In the genomic region with DNA sequence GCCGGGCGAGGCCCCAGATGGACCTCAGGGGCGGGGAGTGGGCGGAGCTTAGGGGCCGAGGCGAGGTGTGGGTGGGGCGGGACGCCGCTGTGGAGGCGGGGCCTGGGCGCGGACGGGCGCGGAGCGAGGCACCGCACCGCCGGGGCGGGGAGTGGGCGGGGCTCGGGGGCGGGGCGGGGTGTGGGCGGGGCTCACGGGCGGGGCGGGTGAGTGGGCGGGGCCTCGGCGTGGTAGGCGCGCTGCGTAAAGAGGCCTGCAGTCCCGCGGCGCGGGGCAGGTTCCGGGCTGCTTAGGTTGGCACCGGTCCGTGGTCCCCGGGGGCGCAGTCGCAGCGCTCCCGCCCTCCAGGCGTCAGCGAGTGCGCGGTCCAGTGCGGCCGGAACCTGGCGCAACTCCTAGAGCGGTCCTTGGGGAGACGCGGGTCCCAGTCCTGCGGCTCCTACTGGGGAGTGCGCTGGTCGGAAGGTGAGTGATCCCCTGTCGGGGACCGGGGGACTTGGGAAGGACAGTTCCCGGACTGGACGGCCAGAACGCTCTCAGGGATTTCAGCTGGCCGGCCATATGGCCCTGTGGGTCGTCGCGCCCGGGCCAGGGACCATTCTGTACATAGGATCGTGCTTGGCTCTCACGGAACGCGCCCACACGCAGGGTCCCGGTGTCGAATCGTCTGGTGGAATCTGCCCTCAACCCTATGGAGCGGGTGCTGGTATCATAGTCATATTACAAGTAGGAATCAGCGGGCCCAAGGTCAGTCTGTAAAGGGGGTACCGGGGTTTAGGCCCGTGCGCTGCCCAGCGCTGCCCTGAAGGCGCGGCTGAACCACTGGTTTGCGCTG, we compare ENCODE assay signal across 8 cellular contexts. TPM values are rescaled to one million over a fixed set of nuclear protein-coding genes. Genes with fewer than 3 reads are reported as not detected.
DNase-seq lines count a peak whose midpoint lies in the region; ATAC-seq and TF ChIP-seq lines count a peak whose summit lies in the region.

A gene with protein sequence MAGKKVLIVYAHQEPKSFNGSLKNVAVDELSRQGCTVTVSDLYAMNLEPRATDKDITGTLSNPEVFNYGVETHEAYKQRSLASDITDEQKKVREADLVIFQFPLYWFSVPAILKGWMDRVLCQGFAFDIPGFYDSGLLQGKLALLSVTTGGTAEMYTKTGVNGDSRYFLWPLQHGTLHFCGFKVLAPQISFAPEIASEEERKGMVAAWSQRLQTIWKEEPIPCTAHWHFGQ (plus strand): TSS at position 274 of the 835 bp plus-strand sequence. CDS start 6,659 bp downstream, outside the sequence.

- peak within 1 kb of the TSS; percentile 75 for H3K4me3 ChIP-seq in GM12865 (ENCODE audit: low read depth, low read length)
- peak within 1 kb of the TSS; percentile 43 to 83 (median 71) for H3K4me3 ChIP-seq in adrenal gland
- H3K4me3 ChIP-seq in upper lobe of left lung = peak within 1 kb of the TSS; percentile 60 to 73 (median 66)

- H3K27ac ChIP-seq in adrenal gland (peak within 1 kb of the TSS; percentile 85 to 98 (median 96)), upper lobe of left lung (peak within 1 kb of the TSS; percentile 86 to 91 (median 90))

- TF ChIP-seq EP300 in upper lobe of left lung (IDR thresholded peaks at IDR 0.05) = no peak

- no peaks in the 10 kb centered on the region for H3K9me3 Mint-ChIP-seq in progenitor cell of endocrine pancreas (ENCODE audit: low read depth)

- H3K9me3 ChIP-seq in adrenal gland (replicated peaks in 1 of 3) (no peaks in the 10 kb centered on the region), upper lobe of left lung (no peaks in the 10 kb centered on the region)

- TF ChIP-seq CTCF in GM12865 (IDR thresholded peaks at IDR 0.05; ENCODE audit: insufficient read depth, low read depth, low read length, missing control alignments) = no peak
- peak in 2 of 6 experiments; percentile 6 to 25 for TF ChIP-seq CTCF in adrenal gland (IDR thresholded peaks at IDR 0.05)
- TF ChIP-seq CTCF in progenitor cell of endocrine pancreas (IDR thresholded peaks at IDR 0.05; ENCODE audit: unreplicated experiment) = no peak
- peak in 3 of 6 experiments; percentile 21 to 40 (median 36) for TF ChIP-seq CTCF in upper lobe of left lung (IDR thresholded peaks at IDR 0.05)

- H3K27me3 Mint-ChIP-seq in progenitor cell of endocrine pancreas = no peaks in the 10 kb centered on the region

- 2 to 19% (median 10%) methylated on average over 8 to 84 of the region's 86 CpGs for WGBS in adrenal gland, 4 donors
- WGBS in upper lobe of left lung, 2 donors = 6 to 15% methylated on average over 18 to 29 of the region's 86 CpGs

- ATAC-seq in HG02571 (IDR thresholded peaks at IDR 0.05; ENCODE audit: unreplicated experiment) (peak; percentile 69), left cardiac atrium (peak; percentile 94 to 96), upper lobe of left lung (ENCODE audit: low FRiP score in 2 of 2) (peak; percentile 96)

- H3K4me1 ChIP-seq in adrenal gland (replicated peaks in 1 of 2) (peaks cover 11 to 29% of the 10 kb centered on the region in 2 donors), upper lobe of left lung (peaks cover 20 to 36% (median 30%) of the 10 kb centered on the region in 4 donors)

- TF ChIP-seq POLR2A in adrenal gland (IDR thresholded peaks at IDR 0.05) (peak; percentile 86 to 95), upper lobe of left lung (IDR thresholded peaks at IDR 0.05) (peak; percentile 69 to 95 (median 82))

- peak within 1 kb of the TSS; percentile 91 for H3K27ac Mint-ChIP-seq in progenitor cell of endocrine pancreas

- H3K4me1 Mint-ChIP-seq in progenitor cell of endocrine pancreas (ENCODE audit: low read depth) = peaks cover 6% of the 10 kb centered on the region

- intact Hi-C loops in T-helper 1 cell treated with Interleukin-12 subunit alpha and Interleukin-12 subunit beta and Interleukin-4 antibody, amounts not matched to agents 30 ng/mL and 1 ng/mL, for 36 hours (cut with micrococcal nuclease) = loop anchor here (1.0 to 5.0 kb wide), 9 partner anchors 11 to 753 kb away; partner anchors contain the start of genes BPHL, GMDS, PSMG4 and RIPK1
- intact Hi-C loops in adrenal gland (cut with DNase I) = loop anchor here (5.0 kb wide), 1 partner anchor 57 kb away; no protein-coding TSS in a partner anchor
- intact Hi-C loops in left cardiac atrium (cut with DNase I) = loop anchor here in 1 of 2 donors (5.0 kb wide), 1 partner anchor 57 kb away; no protein-coding TSS in a partner anchor

- peaks cover 6% of the 10 kb centered on the region for H3K36me3 Mint-ChIP-seq in progenitor cell of endocrine pancreas (ENCODE audit: insufficient read depth)

- H3K27me3 ChIP-seq in adrenal gland (no peaks in the 10 kb centered on the region), upper lobe of left lung (no peaks in the 10 kb centered on the region)

- peaks cover 0 to 11% of the 10 kb centered on the region in 2 donors for H3K36me3 ChIP-seq in adrenal gland (replicated peaks in 1 of 2)
- peaks cover 0 to 9% (median 4%) of the 10 kb centered on the region in 4 donors for H3K36me3 ChIP-seq in upper lobe of left lung

- peak within 1 kb of the TSS; percentile 83 for H3K4me3 Mint-ChIP-seq in progenitor cell of endocrine pancreas (ENCODE audit: low read depth)

- DNase-seq in GM12865 (ENCODE audit: low read depth) (peak; percentile 92), NCI-H1092 (lab: John Stamatoyannopoulos, UW) (peak; percentile 42), adrenal gland (peak; percentile 90 to 95 (median 94)), left cardiac atrium (peak; percentile 95), progenitor cell of endocrine pancreas (ENCODE audit: low spot score, unreplicated experiment) (peak; percentile 93), upper lobe of left lung (peak; percentile 95 to 99)

RNA-seq across cellular contexts. Expression of the gene that starts here (rescaled TPM):
- 38.1 and 43.2 TPM in 2 replicates for total RNA-seq in T-helper 1 cell treated with Interleukin-12 subunit alpha and Interleukin-12 subunit beta and Interleukin-4 antibody, amounts not matched to agents 30 ng/mL and 1 ng/mL, for 36 hours
- 100 to 1,000 TPM; 133 to 200 (median 146) TPM for total RNA-seq in adrenal gland
- 100 to 1,000 TPM; 100 to 177 (median 158) TPM for polyA plus RNA-seq in adrenal gland
- 10 to 100 TPM; 46.2 to 53.8 TPM for total RNA-seq in left cardiac atrium
- total RNA-seq in progenitor cell of endocrine pancreas = 41.3 and 45.8 TPM in 2 replicates
- 10 to 100 TPM; 10.6 to 34.3 (median 18.6) TPM for total RNA-seq in upper lobe of left lung

Comparison
In these comparisons a context has a peak if more than half of its experiments do, and no peak if none do; other contexts are left out.
1. Peak in every context shown above with its lines: DNase-seq, ATAC-seq, H3K4me3 ChIP-seq and H3K27ac ChIP-seq.
2. DNase-seq: peak in every context shown above with its lines; median percentile 97 in upper lobe of left lung; 95 in left cardiac atrium; 94 in adrenal gland; 93 in progenitor cell of endocrine pancreas; 92 in GM12865; 42 in NCI-H1092.